Comparison of ENCODE assay signal across 13 cellular contexts in the genomic region with DNA sequence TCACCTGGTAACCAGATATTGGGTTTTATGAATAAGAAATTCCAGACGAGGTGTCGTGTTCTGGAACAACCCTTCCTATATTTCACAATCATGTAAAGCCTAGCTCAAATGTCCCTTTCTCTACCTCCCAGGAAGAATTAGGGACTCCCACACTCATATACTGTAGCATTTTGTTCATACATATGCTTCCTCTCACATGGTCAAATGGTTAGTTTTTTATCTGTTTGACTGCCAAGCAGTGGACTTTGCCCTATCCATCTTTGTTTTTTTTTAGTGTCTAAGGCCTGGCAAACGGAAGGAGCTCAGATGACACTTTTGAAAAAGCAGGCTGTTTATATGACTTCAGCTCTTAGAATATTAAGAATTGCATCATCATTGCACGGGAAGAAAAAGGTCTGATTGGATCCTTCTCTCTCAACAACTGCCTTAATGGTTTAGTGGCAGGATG.
DNase-seq lines count a peak whose midpoint lies in the region; ATAC-seq and TF ChIP-seq lines count a peak whose summit lies in the region.
"Had no signal": no experiment of that assay in that cellular context is flagged by ENCODE, and none has a peak within 500 bp of the region (broad histone marks: within the 10 kb centered on the region; RNA-seq: fewer than 3 reads in every experiment).

No MANE protein-coding gene starts in this region.

- no peak for TF ChIP-seq CTCF in sigmoid colon (IDR thresholded peaks at IDR 0.05)

- TF ChIP-seq EP300 in Ishikawa (IDR thresholded peaks at IDR 0.05; ENCODE audit: borderline replicate concordance), result peak; percentile 94
- TF ChIP-seq EP300 in sigmoid colon (IDR thresholded peaks at IDR 0.05), result no peak

- intact Hi-C loops in sigmoid colon (cut with DNase I), result no loop called here

- H3K4me3 ChIP-seq in sigmoid colon, result no peak overlapping the region

- peak; percentile 42 for DNase-seq in RPMI7951 (ENCODE audit: low read depth)
- DNase-seq in fibroblast of the conjunctiva (ENCODE audit: low read depth), result peak; percentile 18
- DNase-seq in sigmoid colon, result no peak
- DNase-seq in NCI-H446 treated with DMSO at 0.1 percent for 48 hours (lab: John Stamatoyannopoulos, UW), result no peak
- no peak for DNase-seq in amniotic stem cell (lab: John Stamatoyannopoulos, UW)
- DNase-seq: activated CD8-positive, alpha-beta memory T cell treated with anti-CD3 and anti-CD28 coated beads for 24 hours; effector CD8-positive, alpha-beta T cell; H9; naive B cell; stimulated activated CD4-positive, alpha-beta T cell treated with anti-CD3 and anti-CD28 coated beads, Interleukin-12 subunit alpha, Interleukin-12 subunit beta, amount 100 ng/mL, for 4 hours; T-helper 17 cell had no signal

- peak overlapping the region; percentile 5 to 56 (median 22) for H3K27ac ChIP-seq in sigmoid colon

- ATAC-seq in HG03432 (IDR thresholded peaks at IDR 0.05; ENCODE audit: unreplicated experiment), result no peak
- ATAC-seq: T-helper 17 cell had no signal

- no peaks in the 10 kb centered on the region for H3K27me3 ChIP-seq in sigmoid colon

- H3K36me3 ChIP-seq in sigmoid colon, result no peaks in the 10 kb centered on the region

- no peaks in the 10 kb centered on the region for H3K9me3 ChIP-seq in sigmoid colon

- H3K4me1 ChIP-seq in sigmoid colon, result peaks cover 0 to 31% (median 17%) of the 10 kb centered on the region in 4 donors

- TF ChIP-seq POLR2A in sigmoid colon (IDR thresholded peaks at IDR 0.05), result no peak

- 16 to 50% methylated on average over 4 of the region's 4 CpGs for WGBS in sigmoid colon, 2 donors

- peak; percentile 23 for TF ChIP-seq RAD21 in Ishikawa (IDR thresholded peaks at IDR 0.05; ENCODE audit: low read depth)

TF ChIP-seq in Ishikawa, 13 proteins besides CTCF, POLR2A, EP300 and RAD21:
- TF ChIP-seq ZBTB7A (IDR thresholded peaks at IDR 0.05; ENCODE audit: low read depth) (no peak), TAF1 (IDR thresholded peaks at IDR 0.05; ENCODE audit: low read depth) (no peak), TCF12 (IDR thresholded peaks at IDR 0.05; ENCODE audit: low read depth) (peak; percentile 89), YY1 (IDR thresholded peaks at IDR 0.05; ENCODE audit: low read depth) (no peak), CEBPB (IDR thresholded peaks at IDR 0.05) (peak; percentile 95), NFIC (IDR thresholded peaks at IDR 0.05) (peak; percentile 73), CREB1 (IDR thresholded peaks at IDR 0.05; ENCODE audit: low read depth) (no peak), FOXM1 (IDR thresholded peaks at IDR 0.05; ENCODE audit: borderline replicate concordance, low read depth) (peak; percentile 93), USF1 (IDR thresholded peaks at IDR 0.05) (peak; percentile 32; the same call in 1 of the 2 replicates), TEAD4 (IDR thresholded peaks at IDR 0.05) (peak; percentile 74), EGR1 (IDR thresholded peaks at IDR 0.05) (no peak)
- TF ChIP-seq, protein P1, sequence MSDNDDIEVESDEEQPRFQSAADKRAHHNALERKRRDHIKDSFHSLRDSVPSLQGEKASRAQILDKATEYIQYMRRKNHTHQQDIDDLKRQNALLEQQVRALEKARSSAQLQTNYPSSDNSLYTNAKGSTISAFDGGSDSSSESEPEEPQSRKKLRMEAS (IDR thresholded peaks at IDR 0.05), result peak; percentile 65; the same call in 1 of the 2 replicates
- TF ChIP-seq, protein P2, sequence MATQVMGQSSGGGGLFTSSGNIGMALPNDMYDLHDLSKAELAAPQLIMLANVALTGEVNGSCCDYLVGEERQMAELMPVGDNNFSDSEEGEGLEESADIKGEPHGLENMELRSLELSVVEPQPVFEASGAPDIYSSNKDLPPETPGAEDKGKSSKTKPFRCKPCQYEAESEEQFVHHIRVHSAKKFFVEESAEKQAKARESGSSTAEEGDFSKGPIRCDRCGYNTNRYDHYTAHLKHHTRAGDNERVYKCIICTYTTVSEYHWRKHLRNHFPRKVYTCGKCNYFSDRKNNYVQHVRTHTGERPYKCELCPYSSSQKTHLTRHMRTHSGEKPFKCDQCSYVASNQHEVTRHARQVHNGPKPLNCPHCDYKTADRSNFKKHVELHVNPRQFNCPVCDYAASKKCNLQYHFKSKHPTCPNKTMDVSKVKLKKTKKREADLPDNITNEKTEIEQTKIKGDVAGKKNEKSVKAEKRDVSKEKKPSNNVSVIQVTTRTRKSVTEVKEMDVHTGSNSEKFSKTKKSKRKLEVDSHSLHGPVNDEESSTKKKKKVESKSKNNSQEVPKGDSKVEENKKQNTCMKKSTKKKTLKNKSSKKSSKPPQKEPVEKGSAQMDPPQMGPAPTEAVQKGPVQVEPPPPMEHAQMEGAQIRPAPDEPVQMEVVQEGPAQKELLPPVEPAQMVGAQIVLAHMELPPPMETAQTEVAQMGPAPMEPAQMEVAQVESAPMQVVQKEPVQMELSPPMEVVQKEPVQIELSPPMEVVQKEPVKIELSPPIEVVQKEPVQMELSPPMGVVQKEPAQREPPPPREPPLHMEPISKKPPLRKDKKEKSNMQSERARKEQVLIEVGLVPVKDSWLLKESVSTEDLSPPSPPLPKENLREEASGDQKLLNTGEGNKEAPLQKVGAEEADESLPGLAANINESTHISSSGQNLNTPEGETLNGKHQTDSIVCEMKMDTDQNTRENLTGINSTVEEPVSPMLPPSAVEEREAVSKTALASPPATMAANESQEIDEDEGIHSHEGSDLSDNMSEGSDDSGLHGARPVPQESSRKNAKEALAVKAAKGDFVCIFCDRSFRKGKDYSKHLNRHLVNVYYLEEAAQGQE (IDR thresholded peaks at IDR 0.05; ENCODE audit: low read depth), result no peak
TF ChIP-seq in Ishikawa: peak in this region for 7.

Comparison
In these comparisons a context has a peak if more than half of its experiments do, and no peak if none do; other contexts are left out.
1. DNase-seq: peak in RPMI7951 (single experiment) and fibroblast of the conjunctiva (single experiment); none in sigmoid colon (single experiment), NCI-H446 treated with DMSO at 0.1 percent for 48 hours (single experiment) and amniotic stem cell (single experiment).